8 cellular contexts compared by ENCODE assay signal in genomic region chr9:86282979-86283535, GRCh38. TPM values are rescaled to one million over a fixed set of nuclear protein-coding genes. Genes with fewer than 3 reads are reported as not detected.
DNase-seq lines count a peak whose midpoint lies in the region; ATAC-seq and TF ChIP-seq lines count a peak whose summit lies in the region.

No MANE protein-coding gene starts in this region.

- no peaks in the 10 kb centered on the region for H3K27me3 Mint-ChIP-seq in type B pancreatic cell

- BruUV-seq in PC-9 (replicated peaks; lab: Mats Ljungman, UMichigan): TSS peak; percentile 90

- H3K4me3 Mint-ChIP-seq in type B pancreatic cell: peak overlapping the region; percentile 95

- H3K27me3 ChIP-seq in PC-9 (ENCODE audit: insufficient read depth, low read depth) (no peaks in the 10 kb centered on the region), ectodermal cell (ENCODE audit: control insufficient read depth, insufficient read depth, low read length, poor library complexity, severe bottlenecking) (peaks cover 10% of the 10 kb centered on the region)

- peaks cover 11% of the 10 kb centered on the region for H3K36me3 Mint-ChIP-seq in type B pancreatic cell

- H3F3A ChIP-seq in PC-9 (ENCODE audit: insufficient read depth, low read depth): peaks cover 31% of the 10 kb centered on the region

- H3K4me2 ChIP-seq in PC-9: peak overlapping the region; percentile 96

- H3K4me1 ChIP-seq in PC-9 (replicated peaks; ENCODE audit: insufficient read depth) (peaks cover 18% of the 10 kb centered on the region), ectodermal cell (ENCODE audit: control insufficient read depth, insufficient read depth, low read length) (peaks cover 10% of the 10 kb centered on the region), mesodermal cell (ENCODE audit: control insufficient read depth, insufficient read depth, low read length, poor library complexity, severe bottlenecking) (peaks cover 16% of the 10 kb centered on the region)

- peak overlapping the region; percentile 87 for H2AFZ ChIP-seq in PC-9

- peaks cover 35% of the 10 kb centered on the region for H3K4me1 Mint-ChIP-seq in type B pancreatic cell (ENCODE audit: unreplicated experiment)

- H3K9me3 Mint-ChIP-seq in type B pancreatic cell: no peaks in the 10 kb centered on the region

- peaks cover 38% of the 10 kb centered on the region for H3K79me2 ChIP-seq in PC-9 (ENCODE audit: low read depth)

- H3K9me2 ChIP-seq in PC-9 (ENCODE audit: insufficient read depth): no peaks in the 10 kb centered on the region

- H3K9me3 ChIP-seq in PC-9 (ENCODE audit: insufficient read depth, low read depth): no peaks in the 10 kb centered on the region
- H3K9me3 ChIP-seq in ectodermal cell (ENCODE audit: control insufficient read depth, low read length): no peaks in the 10 kb centered on the region
- no peaks in the 10 kb centered on the region for H3K9me3 ChIP-seq in mesodermal cell (ENCODE audit: control insufficient read depth, low read length)

- DNase-seq in activated T-cell treated with anti-CD3 and anti-CD28 coated beads for 24 hours (ENCODE audit: low read depth) (peak; percentile 55), activated T-cell treated with anti-CD3 and anti-CD28 coated beads for 4 hours (no peak), PC-9 (peak in 1 of 2 experiments; percentile 79), type B pancreatic cell (ENCODE audit: extremely low spot score, unreplicated experiment) (no peak), NCI-H524 treated with DMSO at 0.1 percent for 48 hours (lab: John Stamatoyannopoulos, UW) (no peak)

- TF ChIP-seq CTCF in PC-9 (conservative IDR thresholded peaks at IDR 0.05): no peak
- TF ChIP-seq CTCF in type B pancreatic cell (conservative IDR thresholded peaks at IDR 0.05): no peak

- POLR2A ChIA-PET in PC-9 (lab: Charles Lee; ENCODE audit: unreplicated experiment): interaction anchor here (0.6 to 1.3 kb wide), 5 partner anchors 38 to 1400 kb away, joined by 3 to 8 read pairs (median 5); no protein-coding TSS in a partner anchor

- H3K36me3 ChIP-seq in PC-9 (ENCODE audit: low read depth) (0 out of 2 replicates have a peak, but pooled peaks cover 7% of the 10 kb centered on the region), ectodermal cell (ENCODE audit: control insufficient read depth, insufficient read depth, low read length) (no peaks in the 10 kb centered on the region), mesodermal cell (ENCODE audit: control insufficient read depth, insufficient read depth, low read length) (peaks cover 18% of the 10 kb centered on the region)

- H3K4me3 ChIP-seq in PC-9 (peak overlapping the region; percentile 98), ectodermal cell (ENCODE audit: insufficient read depth, low read depth, low read length) (peak overlapping the region; percentile 94), mesodermal cell (ENCODE audit: extremely low read depth, insufficient read depth, low read length, poor library complexity, severe bottlenecking) (peak overlapping the region; percentile 88)

- intact Hi-C loops in PC-9 (cut with micrococcal nuclease; ENCODE audit: unreplicated experiment): loop anchor here (1.0 to 2.0 kb wide), 2 partner anchors 71 to 342 kb away; partner anchors contain the start of genes NAA35 and TUT7

- peak overlapping the region; percentile 98 for H3K27ac Mint-ChIP-seq in type B pancreatic cell

- peak; percentile 8 for ATAC-seq in HG02943 (IDR thresholded peaks at IDR 0.05; ENCODE audit: low read depth, unreplicated experiment)

- CTCF ChIA-PET in PC-9 (lab: Charles Lee): interaction anchor here (0.6 kb wide), 2 partner anchors 49 to 207 kb away, joined by 3 to 14 read pairs; no protein-coding TSS in a partner anchor

- WGBS in ectodermal cell, 2 experiments: 35 to 40% methylated on average over 11 to 12 of the region's 12 CpGs
- WGBS in mesodermal cell (ENCODE audit: insufficient coverage in 2 of 2), 2 experiments: 48 to 55% methylated on average over 8 of the region's 12 CpGs

- H3K27ac ChIP-seq in PC-9 (peak overlapping the region; percentile 85), ectodermal cell (ENCODE audit: insufficient read depth, low read depth, low read length, poor library complexity, severe bottlenecking) (peak overlapping the region; percentile 30), mesodermal cell (ENCODE audit: low read depth, low read length, severe bottlenecking) (peak overlapping the region; percentile 76)

- H4K20me1 ChIP-seq in PC-9 (ENCODE audit: insufficient read depth): peaks cover 19% of the 10 kb centered on the region

RNA-seq across cellular contexts. Expression of gene ISCA1, which starts 0.7 kb away (rescaled TPM):
- total RNA-seq in PC-9 (2021): 21.5 and 29.6 TPM in 2 replicates
- polyA plus RNA-seq in ectodermal cell (2013, experiment 1 of 4): 40.3 TPM
- 41.6 TPM for polyA plus RNA-seq in ectodermal cell (2013, experiment 2 of 4)
- 38.2 TPM for polyA plus RNA-seq in ectodermal cell (2013, experiment 3 of 4)
- 38.2 TPM for polyA plus RNA-seq in ectodermal cell (2013, experiment 4 of 4)
- polyA plus RNA-seq in mesodermal cell (2013, experiment 1 of 2): 34.9 TPM
- 31.5 TPM for polyA plus RNA-seq in mesodermal cell (2013, experiment 2 of 2)
- 33.2 and 36.8 TPM in 2 replicates for total RNA-seq in type B pancreatic cell (ENCODE audit: low replicate concordance)

RNA-seq across cellular contexts. Expression of gene C9orf153, which starts 23.6 kb away (rescaled TPM):
- total RNA-seq in PC-9 (2021) (0.48 and 0.52 TPM in 2 replicates), type B pancreatic cell (ENCODE audit: low replicate concordance) (1.1 TPM in 1 of 2 replicates, not detected in the other)
- polyA plus RNA-seq in ectodermal cell (2013, experiment 1 of 4): not detected
- not detected for polyA plus RNA-seq in ectodermal cell (2013, experiment 2 of 4)
- polyA plus RNA-seq in ectodermal cell (2013, experiment 3 of 4): not detected
- not detected for polyA plus RNA-seq in ectodermal cell (2013, experiment 4 of 4)
- not detected for polyA plus RNA-seq in mesodermal cell (2013, experiment 1 of 2)
- polyA plus RNA-seq in mesodermal cell (2013, experiment 2 of 2): not detected

Comparison
In these comparisons a context has a peak if more than half of its experiments do, and no peak if none do; other contexts are left out.
1. H3K27ac ChIP-seq: peak in every context shown above with its lines; median percentile 85 in PC-9; 76 in mesodermal cell; 30 in ectodermal cell.